In genomic region chr12:25242981-25243764, GRCh38 we compare ENCODE assay signal across 15 cellular contexts. TPM values are rescaled to one million over a fixed set of nuclear protein-coding genes. Genes with fewer than 3 reads are reported as not detected.
DNase-seq lines count a peak whose midpoint lies in the region; ATAC-seq and TF ChIP-seq lines count a peak whose summit lies in the region.
"Had no signal": no experiment of that assay in that cellular context is flagged by ENCODE, and none has a peak within 500 bp of the region (broad histone marks: within the 10 kb centered on the region; RNA-seq: fewer than 3 reads in every experiment).

No MANE protein-coding gene starts in this region.

- WGBS in body of pancreas, 2 donors, result 46 to 49% methylated on average over 5 of the region's 5 CpGs
- WGBS in transverse colon (ENCODE audit: low coverage in 1 of 2), 2 donors, result 64 to 79% methylated on average over 4 to 5 of the region's 5 CpGs
- 56 to 77% methylated on average over 3 to 5 of the region's 5 CpGs for WGBS in gastroesophageal sphincter (ENCODE audit: low coverage in 1 of 2), 2 donors

- intact Hi-C loops in body of pancreas (cut with DNase I) (no loop called here), left colon (cut with DNase I, micrococcal nuclease) (no loop called here), transverse colon (cut with DNase I; ENCODE audit: low total_unique reads) (no loop called here)

- H3K27me3 Mint-ChIP-seq in activated naive CD4-positive, alpha-beta T cell treated with anti-CD3 and anti-CD28 coated beads, Interleukin-2, amount 50 U/mL, for 24 hours, result no peaks in the 10 kb centered on the region
- H3K27me3 Mint-ChIP-seq: natural killer cell treated with Interleukin-12 subunit alpha and Interleukin-12 subunit beta and Interleukin-15 and Interleukin-18, amount 100 ng/mL, for 72 hours had no signal

- H3K4me3 ChIP-seq in body of pancreas (no peak overlapping the region), transverse colon (no peak overlapping the region), gastroesophageal sphincter (no peak overlapping the region)

- TF ChIP-seq CTCF in body of pancreas (IDR thresholded peaks at IDR 0.05) (no peak), transverse colon (IDR thresholded peaks at IDR 0.05) (no peak), gastroesophageal sphincter (IDR thresholded peaks at IDR 0.05) (no peak)

- TF ChIP-seq POLR2A in body of pancreas (IDR thresholded peaks at IDR 0.05) (no peak), transverse colon (IDR thresholded peaks at IDR 0.05) (no peak), gastroesophageal sphincter (IDR thresholded peaks at IDR 0.05) (no peak)

- H3K27ac ChIP-seq in body of pancreas, result peak overlapping the region in 2 of 4 donors; percentile 32 to 63
- H3K27ac ChIP-seq in transverse colon, result peak overlapping the region; percentile 12 to 51 (median 32)
- no peak overlapping the region for H3K27ac ChIP-seq in gastroesophageal sphincter

- no peaks in the 10 kb centered on the region for H3K9me3 Mint-ChIP-seq in activated naive CD4-positive, alpha-beta T cell treated with anti-CD3 and anti-CD28 coated beads, Interleukin-2, amount 50 U/mL, for 24 hours
- H3K9me3 Mint-ChIP-seq in activated naive CD4-positive, alpha-beta T cell treated with anti-CD3 and anti-CD28 coated beads, Interleukin-2, amount 50 U/mL, for 72 hours, result no peaks in the 10 kb centered on the region
- H3K9me3 Mint-ChIP-seq: natural killer cell treated with Interleukin-12 subunit alpha and Interleukin-12 subunit beta and Interleukin-15 and Interleukin-18, amount 100 ng/mL, for 72 hours had no signal

- peaks cover 71% of the 10 kb centered on the region for H3K4me1 Mint-ChIP-seq in activated naive CD4-positive, alpha-beta T cell treated with anti-CD3 and anti-CD28 coated beads, Interleukin-2, amount 50 U/mL, for 24 hours

- no peak overlapping the region for H3K4me3 Mint-ChIP-seq in activated naive CD4-positive, alpha-beta T cell treated with anti-CD3 and anti-CD28 coated beads, Interleukin-2, amount 50 U/mL, for 24 hours
- H3K4me3 Mint-ChIP-seq: natural killer cell treated with Interleukin-12 subunit alpha and Interleukin-12 subunit beta and Interleukin-15 and Interleukin-18, amount 100 ng/mL, for 72 hours had no signal

- TF ChIP-seq EP300 in transverse colon (IDR thresholded peaks at IDR 0.05; ENCODE audit: low read depth) (no peak), gastroesophageal sphincter (IDR thresholded peaks at IDR 0.05) (no peak)

- no peak for ATAC-seq in activated naive CD4-positive, alpha-beta T cell treated with anti-CD3 and anti-CD28 coated beads, Interleukin-2, amount 50 U/mL, for 72 hours
- ATAC-seq in body of pancreas, result peak; percentile 57
- peak; percentile 91 for ATAC-seq in left colon
- no peak for ATAC-seq in HG02840 (IDR thresholded peaks at IDR 0.05; ENCODE audit: low FRiP score, unreplicated experiment)
- no peak for ATAC-seq in gastroesophageal sphincter
- ATAC-seq: natural killer cell treated with Interleukin-12 subunit alpha and Interleukin-12 subunit beta and Interleukin-15 and Interleukin-18, amount 100 ng/mL, for 72 hours had no signal

- H3K9me3 ChIP-seq in body of pancreas (no peaks in the 10 kb centered on the region), transverse colon (no peaks in the 10 kb centered on the region), gastroesophageal sphincter (no peaks in the 10 kb centered on the region)

- in situ Hi-C loops in transverse colon (cut with MboI; ENCODE audit: low pct_ligation_motif_present in 1 of 4, low pct_unique_long_range_greater_than_20kb in 1 of 4, low sequenced_read_pairs in 3 of 4), result no loop called here

- peaks cover 9% of the 10 kb centered on the region for H3K36me3 Mint-ChIP-seq in activated naive CD4-positive, alpha-beta T cell treated with anti-CD3 and anti-CD28 coated beads, Interleukin-2, amount 50 U/mL, for 24 hours
- H3K36me3 Mint-ChIP-seq in activated naive CD4-positive, alpha-beta T cell treated with anti-CD3 and anti-CD28 coated beads, Interleukin-2, amount 50 U/mL, for 72 hours, result peaks cover 5 to 22% of the 10 kb centered on the region in 2 donors

- H3K27ac Mint-ChIP-seq in activated naive CD4-positive, alpha-beta T cell treated with anti-CD3 and anti-CD28 coated beads, Interleukin-2, amount 50 U/mL, for 24 hours, result peak overlapping the region; percentile 3
- H3K27ac Mint-ChIP-seq in activated naive CD4-positive, alpha-beta T cell treated with anti-CD3 and anti-CD28 coated beads, Interleukin-2, amount 50 U/mL, for 72 hours, result no peak overlapping the region
- H3K27ac Mint-ChIP-seq: natural killer cell treated with Interleukin-12 subunit alpha and Interleukin-12 subunit beta and Interleukin-15 and Interleukin-18, amount 100 ng/mL, for 72 hours had no signal

- H3K4me1 ChIP-seq in body of pancreas (peaks cover 16% of the 10 kb centered on the region), transverse colon (peaks cover 0 to 35% (median 0%) of the 10 kb centered on the region in 4 donors), gastroesophageal sphincter (peaks cover 0 to 34% (median 0%) of the 10 kb centered on the region in 3 donors)

- no peaks in the 10 kb centered on the region for H3K36me3 ChIP-seq in body of pancreas (replicated peaks in 1 of 2; ENCODE audit: insufficient read depth in 1 of 2, low read depth in 2 of 2)
- no peaks in the 10 kb centered on the region for H3K36me3 ChIP-seq in transverse colon
- peaks cover 0 to 7% of the 10 kb centered on the region in 2 donors for H3K36me3 ChIP-seq in gastroesophageal sphincter

- no peak for DNase-seq in activated naive CD4-positive, alpha-beta T cell treated with anti-CD3 and anti-CD28 coated beads, Interleukin-2, amount 50 U/mL, for 72 hours (ENCODE audit: low spot score in 2 of 2)
- DNase-seq in body of pancreas (no peak), left colon (no peak), transverse colon (peak; percentile 20), NCI-H187 (lab: John Stamatoyannopoulos, UW) (no peak)
- DNase-seq: activated CD4-positive, alpha-beta T cell treated with anti-CD3 and anti-CD28 coated beads for 4 hours; activated T-cell treated with anti-CD3 and anti-CD28 coated beads, Interleukin-2, amount 50 U/mL, for 1 hour; hypothalamus; SIG-M5; T-helper 9 cell had no signal

- no peaks in the 10 kb centered on the region for H3K27me3 ChIP-seq in body of pancreas
- H3K27me3 ChIP-seq in transverse colon, result no peaks in the 10 kb centered on the region
- H3K27me3 ChIP-seq in gastroesophageal sphincter, result no peaks in the 10 kb centered on the region

RNA-seq across cellular contexts. Expression of gene KRAS, which starts 7.6 kb away (rescaled TPM):
- total RNA-seq in activated naive CD4-positive, alpha-beta T cell treated with anti-CD3 and anti-CD28 coated beads, Interleukin-2, amount 50 U/mL, for 72 hours, result 10 to 100 TPM; 18.6 to 20.2 TPM
- total RNA-seq in body of pancreas, result 1 to 10 TPM; 5.9 to 8.3 TPM
- 10 to 100 TPM; 74.7 to 76.9 TPM for total RNA-seq in left colon
- total RNA-seq in transverse colon, result 10 to 100 TPM in 3 of 4 donors, 1 to 10 TPM in 1; 7.6 to 40.6 (median 30.5) TPM
- total RNA-seq in gastroesophageal sphincter, result 10 to 100 TPM; 31.8 to 35.6 (median 33.0) TPM

RNA-seq across cellular contexts. Expression of gene ETFRF1, which starts 48.1 kb away (rescaled TPM):
- total RNA-seq in activated naive CD4-positive, alpha-beta T cell treated with anti-CD3 and anti-CD28 coated beads, Interleukin-2, amount 50 U/mL, for 72 hours, result 10 to 100 TPM; 10.6 to 15.6 TPM
- total RNA-seq in body of pancreas, result 10 to 100 TPM; 12.5 to 24.9 TPM
- total RNA-seq in left colon, result 10 to 100 TPM; 11.0 to 13.6 TPM
- 10 to 100 TPM in 3 of 4 donors, 1 to 10 TPM in 1; 3.6 to 84.2 (median 24.1) TPM for total RNA-seq in transverse colon
- 10 to 100 TPM; 45.8 to 73.8 (median 47.1) TPM for total RNA-seq in gastroesophageal sphincter

RNA-seq across cellular contexts. Expression of gene DNAI7, which starts 48.2 kb away (rescaled TPM):
- under 1 TPM in 1 of 2 donors, not detected in 1; 0.35 TPM for total RNA-seq in activated naive CD4-positive, alpha-beta T cell treated with anti-CD3 and anti-CD28 coated beads, Interleukin-2, amount 50 U/mL, for 72 hours
- under 1 TPM in 1 of 2 donors, not detected in 1; 0.26 TPM for total RNA-seq in body of pancreas
- total RNA-seq in left colon, result under 1 TPM; 0.43 to 0.45 TPM
- total RNA-seq in transverse colon, result under 1 TPM in 1 of 4 donors, not detected in 3; 0.32 TPM
- total RNA-seq in gastroesophageal sphincter, result 1 to 10 TPM in 1 of 4 donors, under 1 TPM in 3; 0.22 to 2.3 (median 0.76) TPM
- total RNA-seq: HT1080 had no signal

Comparison
In these comparisons a context has a peak if more than half of its experiments do, and no peak if none do; other contexts are left out.
1. ATAC-seq: peak in body of pancreas (single experiment) and left colon (single experiment); none in activated naive CD4-positive, alpha-beta T cell treated with anti-CD3 and anti-CD28 coated beads, Interleukin-2, amount 50 U/mL, for 72 hours (0 of 2), HG02840 (single experiment) and gastroesophageal sphincter (single experiment).
2. H3K27ac ChIP-seq: peak in transverse colon (4 of 4); none in gastroesophageal sphincter (0 of 4).